Comparison of ENCODE assay signal across 9 cellular contexts in the genomic region with DNA sequence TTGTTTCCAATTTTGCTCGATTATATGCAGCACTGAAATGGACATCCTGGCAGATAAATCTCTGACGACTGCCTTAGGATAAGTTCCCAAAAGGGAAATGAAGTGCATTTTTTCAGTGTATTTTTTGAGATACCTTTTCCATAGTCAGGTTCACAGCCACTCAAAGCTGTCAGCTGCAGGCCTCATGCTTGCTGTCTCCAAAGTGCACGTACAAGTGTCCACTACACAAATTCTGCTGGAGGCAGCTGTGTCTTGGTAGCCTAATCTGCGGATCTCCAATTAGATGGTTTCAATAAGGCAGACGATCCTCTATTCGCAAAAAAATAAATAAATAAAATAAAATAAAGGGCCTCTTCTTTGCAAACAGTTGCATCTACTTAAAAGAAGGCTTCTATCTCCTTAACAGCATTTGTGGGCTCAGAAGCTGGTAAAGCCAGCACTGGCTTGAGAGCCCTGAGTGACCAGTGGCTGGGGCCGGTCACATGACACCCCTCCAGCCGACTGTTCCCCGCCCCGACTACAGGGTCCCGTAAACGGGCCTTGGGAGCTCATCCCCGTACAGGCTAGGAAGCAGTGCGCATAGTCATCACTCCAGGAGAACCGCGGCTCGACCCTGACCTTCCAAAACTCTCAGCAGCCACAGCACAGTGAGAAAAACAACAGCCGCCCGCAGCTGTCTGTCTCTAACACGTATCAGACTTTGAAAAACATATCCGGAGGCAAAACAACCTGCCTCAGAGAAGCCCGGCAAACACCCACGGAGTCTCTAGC. TPM values are rescaled to one million over a fixed set of nuclear protein-coding genes. Genes with fewer than 3 reads are reported as not detected.
DNase-seq lines count a peak whose midpoint lies in the region; ATAC-seq, FAIRE-seq and TF ChIP-seq lines count a peak whose summit lies in the region.
"Had no signal": no experiment of that assay in that cellular context is flagged by ENCODE, and none has a peak within 500 bp of the region (broad histone marks: within the 10 kb centered on the region; RNA-seq: fewer than 3 reads in every experiment).

No MANE protein-coding gene starts in this region.

- in situ Hi-C loops in astrocyte of the spinal cord (cut with HindIII; ENCODE audit: low sequenced_read_pairs): no loop called here

- H3K36me3 ChIP-seq in iPS-18a (ENCODE audit: control insufficient read depth, low read depth, low read length) (no peaks in the 10 kb centered on the region), psoas muscle (ENCODE audit: insufficient read depth in 1 of 2, low read depth in 1 of 2) (no peaks in the 10 kb centered on the region)

- no peak overlapping the region for H3K9ac ChIP-seq in iPS-18a (ENCODE audit: low read length)

- intact Hi-C loops in psoas muscle (cut with DNase I): loop anchor here in 1 of 2 donors (5.0 kb wide), 1 partner anchor 48 kb away; no protein-coding TSS in a partner anchor

- peak; percentile 30 for DNase-seq in DMS114 treated with DMSO at 0.1 percent for 48 hours (lab: John Stamatoyannopoulos, UW; ENCODE audit: unreplicated experiment)
- peak; percentile 12 for DNase-seq in astrocyte of the spinal cord (ENCODE audit: low read depth, low spot score)
- DNase-seq in psoas muscle: peak; percentile 88 to 92
- DNase-seq in COR-L47 (lab: John Stamatoyannopoulos, UW): no peak
- DNase-seq in urothelium cell line (ENCODE audit: low spot score): no peak

- peaks cover 19% of the 10 kb centered on the region for H3K4me1 ChIP-seq in iPS-18a (ENCODE audit: control insufficient read depth, low read depth, low read length)
- peaks cover 19% of the 10 kb centered on the region for H3K4me1 ChIP-seq in psoas muscle

- WGBS in psoas muscle, 3 donors: 4 to 8% (median 6%) methylated on average over 23 of the region's 23 CpGs

- H3K4me3 ChIP-seq in astrocyte of the spinal cord (ENCODE audit: low read depth, low read length) (no peak overlapping the region), iPS-18a (ENCODE audit: low read length) (peak overlapping the region; percentile 37), psoas muscle (peak overlapping the region; percentile 61)

- peak; percentile 87 to 91 (median 90) for ATAC-seq in psoas muscle
- no peak for ATAC-seq in GM21737 (IDR thresholded peaks at IDR 0.05; ENCODE audit: unreplicated experiment)
- ATAC-seq in HG02588 (IDR thresholded peaks at IDR 0.05; ENCODE audit: unreplicated experiment): no peak

- no peak for FAIRE-seq in urothelium cell line (lab: Jason Lieb, UNC)

- TF ChIP-seq CTCF in astrocyte of the spinal cord (IDR thresholded peaks at IDR 0.05; ENCODE audit: low read depth, low read length) (no peak), psoas muscle (IDR thresholded peaks at IDR 0.05) (no peak)

- H3K27ac ChIP-seq in iPS-18a (ENCODE audit: low read length) (no peak overlapping the region), psoas muscle (peak overlapping the region; percentile 77)
- H3K27ac ChIP-seq: HL-60 had no signal

- H3K27me3 ChIP-seq in iPS-18a (ENCODE audit: control insufficient read depth, insufficient read depth, low read length) (peaks cover 21% of the 10 kb centered on the region), psoas muscle (ENCODE audit: insufficient read depth in 3 of 3, low read length in 2 of 3) (no peaks in the 10 kb centered on the region)

- H3K9me3 ChIP-seq in iPS-18a (ENCODE audit: control insufficient read depth, low read depth, low read length) (no peaks in the 10 kb centered on the region), psoas muscle (no peaks in the 10 kb centered on the region)

RNA-seq across cellular contexts. Expression of a gene that starts 18.8 kb away (rescaled TPM):
- 10 to 100 TPM in 1 of 4 donors, 1 to 10 TPM in 3; 5.7 to 18.5 (median 9.8) TPM for total RNA-seq in psoas muscle
- 10 to 100 TPM in 1 of 3 donors, 1 to 10 TPM in 2; 3.7 to 11.8 (median 6.3) TPM for polyA plus RNA-seq in psoas muscle

Comparison
In these comparisons a context has a peak if more than half of its experiments do, and no peak if none do; other contexts are left out.
1. DNase-seq: peak in DMS114 treated with DMSO at 0.1 percent for 48 hours (single experiment), astrocyte of the spinal cord (single experiment) and psoas muscle (2 of 2); none in COR-L47 (single experiment) and urothelium cell line (single experiment).
2. ATAC-seq: peak in psoas muscle (4 of 4); none in GM21737 (single experiment) and HG02588 (single experiment).